Comparison of ENCODE assay signal across 8 cellular contexts in genomic region chr15:52652984-52653383, GRCh38. TPM values are rescaled to one million over a fixed set of nuclear protein-coding genes. Genes with fewer than 3 reads are reported as not detected.
DNase-seq lines count a peak whose midpoint lies in the region; TF ChIP-seq lines count a peak whose summit lies in the region.

No MANE protein-coding gene starts in this region.

- H3K4me3 ChIP-seq in AG04449 (ENCODE audit: low read depth, low read length) (no peak overlapping the region), dorsolateral prefrontal cortex (no peak overlapping the region)

- peak overlapping the region; percentile 92 for H3K27ac Mint-ChIP-seq in nephron progenitor cell

- TF ChIP-seq CTCF in AG04449 (IDR thresholded peaks at IDR 0.05; ENCODE audit: insufficient read depth, low read length, missing control alignments) (no peak), dorsolateral prefrontal cortex (IDR thresholded peaks at IDR 0.05 in 54 of 56, conservative IDR thresholded peaks at IDR 0.05 in 2 of 56; ENCODE audit: low read depth in 1 of 56, partially characterized antibody in 56 of 56) (no peak), nephron progenitor cell (IDR thresholded peaks at IDR 0.05) (no peak)

- H3K27me3 Mint-ChIP-seq in nephron progenitor cell (ENCODE audit: low read depth, poor library complexity): no peaks in the 10 kb centered on the region

- no peaks in the 10 kb centered on the region for H3K9me3 Mint-ChIP-seq in nephron progenitor cell

- CTCF ChIA-PET in AG04449 (lab: Yijun Ruan, JAX): interaction anchor here (0.9 kb wide), 1 partner anchor 401 kb away, joined by 4 read pairs; no protein-coding TSS in a partner anchor

- peak overlapping the region in 54 of 59 donors; percentile 5 to 90 (median 70) for H3K27ac ChIP-seq in dorsolateral prefrontal cortex

- peaks cover 43% of the 10 kb centered on the region for H3K4me1 Mint-ChIP-seq in nephron progenitor cell

- H3K27me3 ChIP-seq in dorsolateral prefrontal cortex: no peaks in the 10 kb centered on the region

- peak overlapping the region; percentile 30 for H3K4me3 Mint-ChIP-seq in nephron progenitor cell

- POLR2A ChIA-PET in AG04449 (lab: Yijun Ruan, JAX): interaction anchor here (1.9 kb wide), 1 partner anchor 10 kb away, joined by 8 read pairs; no protein-coding TSS in a partner anchor

- DNase-seq in AG04449 (ENCODE audit: low read depth, low spot score) (peak; percentile 75), NCI-H226 (peak; percentile 92), dorsolateral prefrontal cortex (no peak), nephron progenitor cell (no peak), midbrain (lab: John Stamatoyannopoulos, UW) (no peak), NCI-H82 (lab: John Stamatoyannopoulos, UW) (no peak), hippocampal formation (lab: John Stamatoyannopoulos, UW) (no peak), NCI-H128 (lab: John Stamatoyannopoulos, UW; ENCODE audit: unreplicated experiment) (no peak)

- H3K36me3 Mint-ChIP-seq in nephron progenitor cell (ENCODE audit: low read depth): peaks cover 5% of the 10 kb centered on the region

- intact Hi-C loops in dorsolateral prefrontal cortex (cut with DNase I): no loop called here

RNA-seq across cellular contexts. Expression of gene ATOSA, which starts 26.2 kb away (rescaled TPM):
- 10 to 100 TPM; 34.8 to 88.4 (median 52.9) TPM for total RNA-seq in dorsolateral prefrontal cortex

Comparison
In these comparisons a context has a peak if more than half of its experiments do, and no peak if none do; other contexts are left out.
1. DNase-seq: peak in AG04449 (single experiment) and NCI-H226 (single experiment); none in dorsolateral prefrontal cortex (0 of 10), nephron progenitor cell (single experiment), midbrain (single experiment), NCI-H82 (single experiment), hippocampal formation (0 of 2) and NCI-H128 (single experiment).